In genomic region chr6:108799791-108800190, GRCh38 we compare ENCODE assay signal across 19 cellular contexts. TPM values are rescaled to one million over a fixed set of nuclear protein-coding genes. Genes with fewer than 3 reads are reported as not detected.
DNase-seq lines count a peak whose midpoint lies in the region; ATAC-seq and TF ChIP-seq lines count a peak whose summit lies in the region.
"Had no signal": no experiment of that assay in that cellular context is flagged by ENCODE, and none has a peak within 500 bp of the region (broad histone marks: within the 10 kb centered on the region; RNA-seq: fewer than 3 reads in every experiment).

No MANE protein-coding gene starts in this region.

- no peaks in the 10 kb centered on the region for H3K27me3 Mint-ChIP-seq in CD8-positive, alpha-beta T cell (ENCODE audit: low read depth)
- H3K27me3 Mint-ChIP-seq in GM23338 (ENCODE audit: insufficient read depth, low read depth, poor library complexity) = no peaks in the 10 kb centered on the region

- no peak overlapping the region for H3K4me3 Mint-ChIP-seq in CD8-positive, alpha-beta T cell
- no peak overlapping the region for H3K4me3 Mint-ChIP-seq in GM23338
- H3K4me3 Mint-ChIP-seq: IgD-negative memory B cell had no signal

- POLR2A ChIA-PET in CD8-positive, alpha-beta T cell (lab: Charles Lee) = no interaction called here

- no peak for TF ChIP-seq CTCF in CD8-positive, alpha-beta T cell (IDR thresholded peaks at IDR 0.05)
- no peak for TF ChIP-seq CTCF in GM23338 (conservative IDR thresholded peaks at IDR 0.05; ENCODE audit: low read depth in 2 of 2)
- TF ChIP-seq CTCF in testis (IDR thresholded peaks at IDR 0.05) = no peak

- H3K27me3 ChIP-seq in CD8-positive, alpha-beta T cell (ENCODE audit: insufficient read depth, low read length) = no peaks in the 10 kb centered on the region
- no peaks in the 10 kb centered on the region for H3K27me3 ChIP-seq in adipocyte (replicated peaks; ENCODE audit: control insufficient read depth, insufficient read depth, low read length)
- H3K27me3 ChIP-seq in neuronal stem cell (ENCODE audit: control insufficient read depth in 3 of 3, insufficient read depth in 3 of 3, low read depth in 1 of 3, low read length in 3 of 3) = peaks cover 0 to 3% (median 0%) of the 10 kb centered on the region in 3 experiments
- H3K27me3 ChIP-seq in GM23338 (ENCODE audit: insufficient read depth) = no peaks in the 10 kb centered on the region
- H3K27me3 ChIP-seq in testis = no peaks in the 10 kb centered on the region

- H3K4ac ChIP-seq in neuronal stem cell (ENCODE audit: low read length) = no peak overlapping the region

- H3K9ac ChIP-seq in adipocyte (ENCODE audit: low read length) (peak overlapping the region; percentile 62), neuronal stem cell (ENCODE audit: low read depth, low read length, poor library complexity) (no peak overlapping the region)

- TF ChIP-seq POLR2A in testis (IDR thresholded peaks at IDR 0.05) = no peak

- H3K4me2 ChIP-seq in neuronal stem cell (ENCODE audit: insufficient read depth, low read length, poor library complexity, severe bottlenecking) (no peak overlapping the region), GM23338 (no peak overlapping the region)
- H3K4me2 ChIP-seq: A549 had no signal

- intact Hi-C loops in CD8-positive, alpha-beta T cell (cut with DNase I, micrococcal nuclease) = no loop called here
- intact Hi-C loops in testis (cut with DNase I; ENCODE audit: low total_unique reads) = no loop called here

- no peak overlapping the region for H4K8ac ChIP-seq in neuronal stem cell (ENCODE audit: low read depth, low read length)

- no peak overlapping the region for H3K27ac ChIP-seq in CD8-positive, alpha-beta T cell (ENCODE audit: low read depth, low read length)
- H3K27ac ChIP-seq in neuronal stem cell (replicated peaks; ENCODE audit: low read length) = no peak overlapping the region
- no peak overlapping the region for H3K27ac ChIP-seq in GM23338 (ENCODE audit: low read depth)
- no peak overlapping the region for H3K27ac ChIP-seq in testis
- H3K27ac ChIP-seq: A549, C4-2B, HL-60 had no signal

- peaks cover 16% of the 10 kb centered on the region for H3K4me1 ChIP-seq in CD8-positive, alpha-beta T cell (ENCODE audit: insufficient read depth, low read length)
- peaks cover 19% of the 10 kb centered on the region for H3K4me1 ChIP-seq in adipocyte (ENCODE audit: control insufficient read depth, insufficient read depth, low read length)
- peaks cover 2 to 20% of the 10 kb centered on the region in 2 donors for H3K4me1 ChIP-seq in neuronal stem cell (ENCODE audit: control insufficient read depth in 2 of 2, insufficient read depth in 1 of 2, low read depth in 1 of 2, low read length in 2 of 2)
- peaks cover 10% of the 10 kb centered on the region; the same call in 1 of the 2 replicates for H3K4me1 ChIP-seq in GM23338 (ENCODE audit: insufficient read depth)
- H3K4me1 ChIP-seq in testis = no peaks in the 10 kb centered on the region
- H3K4me1 ChIP-seq: A549 had no signal

- H3K36me3 ChIP-seq in CD8-positive, alpha-beta T cell (ENCODE audit: insufficient read depth, low read length) = no peaks in the 10 kb centered on the region
- no peaks in the 10 kb centered on the region for H3K36me3 ChIP-seq in adipocyte (ENCODE audit: control insufficient read depth, insufficient read depth, low read length, severe bottlenecking)
- H3K36me3 ChIP-seq in neuronal stem cell (replicated peaks in 1 of 2; ENCODE audit: control insufficient read depth in 2 of 2, insufficient read depth in 2 of 2, low read length in 2 of 2) = no peaks in the 10 kb centered on the region
- no peaks in the 10 kb centered on the region for H3K36me3 ChIP-seq in GM23338 (ENCODE audit: insufficient read depth)
- no peaks in the 10 kb centered on the region for H3K36me3 ChIP-seq in testis (ENCODE audit: low read depth, missing control alignments)

- H3K18ac ChIP-seq in neuronal stem cell (ENCODE audit: low read length) = no peak overlapping the region

- no peaks in the 10 kb centered on the region for H3K9me3 ChIP-seq in CD8-positive, alpha-beta T cell (ENCODE audit: low read length)
- no peaks in the 10 kb centered on the region for H3K9me3 ChIP-seq in adipocyte (ENCODE audit: control insufficient read depth, low read length)
- H3K9me3 ChIP-seq in neuronal stem cell (replicated peaks in 1 of 2; ENCODE audit: control insufficient read depth in 2 of 2, insufficient read depth in 1 of 2, low read depth in 1 of 2, low read length in 2 of 2) = no peaks in the 10 kb centered on the region
- H3K9me3 ChIP-seq in testis = no peaks in the 10 kb centered on the region
- H3K9me3 ChIP-seq: A549 had no signal

- no peak overlapping the region for H2BK5ac ChIP-seq in neuronal stem cell (ENCODE audit: low read length)

- H3K4me3 ChIP-seq in CD8-positive, alpha-beta T cell (ENCODE audit: low read depth, low read length) = no peak overlapping the region
- H3K4me3 ChIP-seq in adipocyte (ENCODE audit: low read length) (no peak overlapping the region), neuronal stem cell (ENCODE audit: low read length in 2 of 2) (no peak overlapping the region), GM23338 (no peak overlapping the region), testis (no peak overlapping the region)
- H3K4me3 ChIP-seq: A549 had no signal

- H2BK120ac ChIP-seq in neuronal stem cell (ENCODE audit: low read depth, low read length) = no peak overlapping the region

- no peak overlapping the region for H3K23ac ChIP-seq in neuronal stem cell (ENCODE audit: low read depth, low read length, poor library complexity)

- H2AFZ ChIP-seq in neuronal stem cell (ENCODE audit: low read length) (peak overlapping the region; percentile 21), GM23338 (no peak overlapping the region)

- H3K79me2 ChIP-seq in GM23338 (replicated peaks; ENCODE audit: insufficient read depth) = no peaks in the 10 kb centered on the region

- DNase-seq in CD8-positive, alpha-beta T cell = no peak
- DNase-seq in NCI-H526 treated with DMSO at 0.1 percent for 48 hours (lab: John Stamatoyannopoulos, UW) (peak; percentile 56), adipocyte (ENCODE audit: low read depth) (no peak), neuronal stem cell (ENCODE audit: low spot score) (no peak), GOT3 (lab: John Stamatoyannopoulos, UW) (no peak), GM23338 (ENCODE audit: low spot score) (no peak), testis (no peak)
- DNase-seq: COR-L47, EL, MV-4-11, NCI-H1417 treated with DMSO at 0.1 percent for 48 hours, NCI-H2029, NCI-H2171 treated with DMSO at 0.1 percent for 48 hours, NCI-H510A had no signal

- ATAC-seq in CD8-positive, alpha-beta T cell = no peak
- ATAC-seq in GM23338 (no peak), HG03460 (IDR thresholded peaks at IDR 0.05; ENCODE audit: unreplicated experiment) (no peak)
- ATAC-seq: A549 had no signal

- H3K4me1 Mint-ChIP-seq in CD8-positive, alpha-beta T cell (ENCODE audit: low read depth) = peaks cover 31% of the 10 kb centered on the region
- peaks cover 18% of the 10 kb centered on the region for H3K4me1 Mint-ChIP-seq in GM23338

- H3K9me2 ChIP-seq in GM23338 (ENCODE audit: insufficient read depth) = no peaks in the 10 kb centered on the region

- CTCF ChIA-PET in CD8-positive, alpha-beta T cell (lab: Charles Lee) = no interaction called here

- H4K91ac ChIP-seq in neuronal stem cell (ENCODE audit: low read depth, low read length, poor library complexity) = no peak overlapping the region

- H3F3A ChIP-seq in GM23338 (replicated peaks; ENCODE audit: low read depth) = no peaks in the 10 kb centered on the region

- no peaks in the 10 kb centered on the region for H4K20me1 ChIP-seq in GM23338 (replicated peaks; ENCODE audit: insufficient read depth)

- no peak overlapping the region for H2BK12ac ChIP-seq in neuronal stem cell (ENCODE audit: low read length)

- whole genome bisulfite sequencing in neuronal stem cell (ENCODE audit: extremely low coverage in 2 of 2, insufficient read length in 2 of 2, insufficient replicate concordance in 1 of 2), 2 donors = no CpG with 5 or more reads among the region's 1 CpG
- WGBS in testis, 2 donors = 95% methylated on average over 1 of the region's 1 CpG

- H3K9me3 Mint-ChIP-seq in CD8-positive, alpha-beta T cell = no peaks in the 10 kb centered on the region
- H3K9me3 Mint-ChIP-seq in GM23338 = no peaks in the 10 kb centered on the region
- H3K9me3 Mint-ChIP-seq: IgD-negative memory B cell had no signal

- H3K36me3 Mint-ChIP-seq in CD8-positive, alpha-beta T cell = no peaks in the 10 kb centered on the region
- H3K36me3 Mint-ChIP-seq in GM23338 (ENCODE audit: low read depth) = no peaks in the 10 kb centered on the region
- H3K36me3 Mint-ChIP-seq: IgD-negative memory B cell had no signal

- no peaks in the 10 kb centered on the region for H3K79me1 ChIP-seq in neuronal stem cell (ENCODE audit: low read depth, low read length)

- no peak overlapping the region for H3K14ac ChIP-seq in neuronal stem cell (ENCODE audit: low read length)

- no peak overlapping the region for H2AK5ac ChIP-seq in neuronal stem cell (ENCODE audit: low read depth, low read length)

- no peak overlapping the region for H2BK15ac ChIP-seq in neuronal stem cell (ENCODE audit: low read length)

- H3K27ac Mint-ChIP-seq in CD8-positive, alpha-beta T cell = peak overlapping the region; percentile 12
- H3K27ac Mint-ChIP-seq in GM23338 = no peak overlapping the region
- H3K27ac Mint-ChIP-seq: IgD-negative memory B cell had no signal

RNA-seq across cellular contexts. Expression of gene ARMC2, which starts 48.4 kb away (rescaled TPM):
- total RNA-seq in CD8-positive, alpha-beta T cell = 1 to 10 TPM; 4.2 to 6.1 TPM
- 5.5 TPM for polyA plus RNA-seq in neuronal stem cell (2013, experiment 1 of 2)
- polyA plus RNA-seq in neuronal stem cell (2013, experiment 2 of 2) = 6.1 TPM
- 2.7 and 4.0 TPM in 2 replicates for total RNA-seq in GM23338 (2014; rRNA removed; shearing (Covaris generic))
- polyA plus RNA-seq in GM23338 (2016; fragmentation: Nextera tagmentation; extraction: Ambion mirVana) = 3.0 and 4.4 TPM in 2 replicates
- total RNA-seq in testis = 10 to 100 TPM; 24.0 to 51.4 TPM
- 78.6 TPM for polyA plus RNA-seq in testis (ENCODE audit: insufficient read depth, low read depth, low replicate concordance)
